In the genomic region with DNA sequence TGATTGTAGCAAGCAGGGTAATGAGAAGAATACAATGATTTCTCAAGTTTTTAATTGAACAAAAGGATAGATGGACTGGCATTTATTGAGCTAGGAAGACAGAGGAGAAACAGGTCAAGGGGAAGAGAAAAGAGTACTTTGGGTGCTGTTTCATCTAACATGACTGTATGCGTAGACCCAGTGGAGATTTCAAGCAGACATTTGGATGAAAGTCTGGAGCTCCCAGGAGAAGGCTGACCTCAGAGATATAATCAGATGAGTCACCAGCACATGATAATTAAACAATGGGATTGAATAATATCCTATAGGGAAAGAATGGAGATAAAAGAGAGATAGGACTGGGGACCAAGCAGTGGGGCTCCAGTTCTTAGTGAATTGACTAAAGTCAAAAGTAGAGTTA, we compare ENCODE assay signal across 24 cellular contexts.
A peak's percentile ranks its signal among the peaks of the same experiment; 100 is the strongest.
DNase-seq lines count a peak whose midpoint lies in the region; FAIRE-seq and TF ChIP-seq lines count a peak whose summit lies in the region.
"Had no signal": no experiment of that assay in that cellular context is flagged by ENCODE, and none has a peak within 500 bp of the region (broad histone marks: within the 10 kb centered on the region; RNA-seq: fewer than 3 reads in every experiment).

No MANE protein-coding gene starts in this region.

- H3K36me3 ChIP-seq in BLaER1 (peaks cover 15% of the 10 kb centered on the region), astrocyte (ENCODE audit: insufficient read depth, low read length) (no peaks in the 10 kb centered on the region), adrenal gland (replicated peaks in 1 of 2) (no peaks in the 10 kb centered on the region), ascending aorta (no peaks in the 10 kb centered on the region)
- H3K36me3 ChIP-seq: sigmoid colon had no signal

- intact Hi-C loops in adrenal gland (cut with DNase I) (no loop called here), posterior cingulate gyrus (cut with DNase I) (no loop called here), ascending aorta (cut with DNase I) (no loop called here), Calu3 (cut with micrococcal nuclease; ENCODE audit: unreplicated experiment) (no loop called here)

- CTCF ChIA-PET in Calu3 (lab: Charles Lee), result interaction anchor here (0.7 kb wide), 1 partner anchor 35 kb away, joined by 3 read pairs; no protein-coding TSS in a partner anchor

- H3K27ac ChIP-seq in BLaER1, result peak overlapping the region; percentile 99
- peak overlapping the region; percentile 53 for H3K27ac ChIP-seq in astrocyte (ENCODE audit: low read depth, low read length)
- H3K27ac ChIP-seq in adrenal gland, result no peak overlapping the region
- no peak overlapping the region for H3K27ac ChIP-seq in ascending aorta
- H3K27ac ChIP-seq: body of pancreas, coronary artery, sigmoid colon had no signal

- H3K4me3 ChIP-seq in BLaER1 (no peak overlapping the region), HFF-Myc (replicated peaks; ENCODE audit: low read depth, low read length) (no peak overlapping the region), astrocyte (ENCODE audit: insufficient read depth, low read depth, low read length) (no peak overlapping the region), foreskin fibroblast (ENCODE audit: low read depth in 1 of 2, low read length in 2 of 2) (peak overlapping the region in 1 of 2 donors; percentile 4), adrenal gland (no peak overlapping the region), ascending aorta (no peak overlapping the region)
- H3K4me3 ChIP-seq: body of pancreas, coronary artery, sigmoid colon had no signal

- no peaks in the 10 kb centered on the region for H3K36me3 Mint-ChIP-seq in astrocyte (ENCODE audit: low read depth, unreplicated experiment)
- no peaks in the 10 kb centered on the region for H3K36me3 Mint-ChIP-seq in Calu3 (ENCODE audit: insufficient read depth, unreplicated experiment)
- H3K36me3 Mint-ChIP-seq: activated naive CD4-positive, alpha-beta T cell treated with anti-CD3 and anti-CD28 coated beads, Interleukin-2, amount 50 U/mL, for 24 hours; CD4-positive, CD25-positive, alpha-beta regulatory T cell; mesothelial cell of epicardium; natural killer cell; stimulated activated effector memory CD8-positive, alpha-beta T cell treated with anti-CD3 and anti-CD28 coated beads, Interleukin-12 subunit alpha, Interleukin-12 subunit beta, amount 100 ng/mL, for 72 hours had no signal

- peak overlapping the region; percentile 45 for H2AFZ ChIP-seq in astrocyte (ENCODE audit: low read depth, low read length)

- TF ChIP-seq POLR2A in adrenal gland (IDR thresholded peaks at IDR 0.05), result no peak

- H3K27me3 Mint-ChIP-seq in astrocyte (ENCODE audit: low read depth, unreplicated experiment) (peaks cover 10% of the 10 kb centered on the region), Calu3 (ENCODE audit: unreplicated experiment) (peaks cover 20% of the 10 kb centered on the region)

- H3K9me3 ChIP-seq in BLaER1 (peaks cover 43% of the 10 kb centered on the region), astrocyte (ENCODE audit: insufficient read depth, low read depth, low read length) (peaks cover 3% of the 10 kb centered on the region), adrenal gland (replicated peaks in 1 of 3) (no peaks in the 10 kb centered on the region), ascending aorta (no peaks in the 10 kb centered on the region)
- H3K9me3 ChIP-seq: body of pancreas, sigmoid colon had no signal

- H3K4me3 Mint-ChIP-seq in astrocyte (ENCODE audit: unreplicated experiment) (no peak overlapping the region), Calu3 (ENCODE audit: low read depth, unreplicated experiment) (no peak overlapping the region)
- H3K4me3 Mint-ChIP-seq: activated naive CD4-positive, alpha-beta T cell treated with anti-CD3 and anti-CD28 coated beads, Interleukin-2, amount 50 U/mL, for 24 hours; activated T-helper 1 cell treated with anti-CD3 and anti-CD28 coated beads, Interleukin-12 subunit alpha, Interleukin-12 subunit beta, Interleukin-2, Interleukin-4 antibody, amounts not matched to agents 30 ng/mL and 10 ng/mL and 1 ng/mL, durations not matched to agents 14 hours and 24 hours and 36 hours; CD4-positive, CD25-positive, alpha-beta regulatory T cell; mesothelial cell of epicardium; natural killer cell; stimulated activated effector memory CD8-positive, alpha-beta T cell treated with anti-CD3 and anti-CD28 coated beads, Interleukin-12 subunit alpha, Interleukin-12 subunit beta, amount 100 ng/mL, for 72 hours had no signal

- H3K4me2 ChIP-seq in BLaER1 (peak overlapping the region; percentile 52), astrocyte (ENCODE audit: low read length) (peak overlapping the region; percentile 72)

- peak; percentile 68 for FAIRE-seq in astrocyte (lab: Jason Lieb, UNC)
- FAIRE-seq: endometrium had no signal

- H3K4me1 ChIP-seq in BLaER1, result peaks cover 92% of the 10 kb centered on the region
- H3K4me1 ChIP-seq in astrocyte (ENCODE audit: insufficient read depth, low read length), result peaks cover 14% of the 10 kb centered on the region
- H3K4me1 ChIP-seq in adrenal gland (replicated peaks in 1 of 2), result no peaks in the 10 kb centered on the region
- no peaks in the 10 kb centered on the region for H3K4me1 ChIP-seq in ascending aorta
- H3K4me1 ChIP-seq: body of pancreas had no signal

- H4K20me1 ChIP-seq in BLaER1 (no peaks in the 10 kb centered on the region), astrocyte (ENCODE audit: insufficient read depth, low read length) (no peaks in the 10 kb centered on the region)

- H3K27ac Mint-ChIP-seq in astrocyte (ENCODE audit: unreplicated experiment) (no peak overlapping the region), Calu3 (ENCODE audit: unreplicated experiment) (no peak overlapping the region)
- H3K27ac Mint-ChIP-seq: activated naive CD4-positive, alpha-beta T cell treated with anti-CD3 and anti-CD28 coated beads, Interleukin-2, amount 50 U/mL, for 24 hours; activated T-helper 1 cell treated with anti-CD3 and anti-CD28 coated beads, Interleukin-12 subunit alpha, Interleukin-12 subunit beta, Interleukin-2, Interleukin-4 antibody, amounts not matched to agents 30 ng/mL and 10 ng/mL and 1 ng/mL, durations not matched to agents 14 hours and 24 hours and 36 hours; CD4-positive, CD25-positive, alpha-beta regulatory T cell; mesothelial cell of epicardium; natural killer cell; stimulated activated effector memory CD8-positive, alpha-beta T cell treated with anti-CD3 and anti-CD28 coated beads, Interleukin-12 subunit alpha, Interleukin-12 subunit beta, amount 100 ng/mL, for 72 hours had no signal

- TF ChIP-seq CTCF in HFF-Myc (IDR thresholded peaks at IDR 0.05; ENCODE audit: low read depth, low read length, missing control alignments), result no peak
- TF ChIP-seq CTCF in astrocyte (IDR thresholded peaks at IDR 0.05; ENCODE audit: insufficient read depth, low read depth, low read length), result no peak
- no peak for TF ChIP-seq CTCF in foreskin fibroblast (IDR thresholded peaks at IDR 0.05; ENCODE audit: low read depth, low read length)
- no peak for TF ChIP-seq CTCF in adrenal gland (IDR thresholded peaks at IDR 0.05)
- no peak for TF ChIP-seq CTCF in ascending aorta (IDR thresholded peaks at IDR 0.05)
- TF ChIP-seq CTCF in Calu3 (IDR thresholded peaks at IDR 0.05; ENCODE audit: unreplicated experiment), result no peak

- no TSS peak for BruUV-seq in Calu3 (replicated peaks; lab: Mats Ljungman, UMichigan)

- 80 to 90% (median 84%) methylated on average over 1 of the region's 1 CpG for WGBS in adrenal gland, 4 donors

- H3K9me3 Mint-ChIP-seq in astrocyte (ENCODE audit: unreplicated experiment), result no peaks in the 10 kb centered on the region
- H3K9me3 Mint-ChIP-seq in Calu3 (ENCODE audit: low read depth, unreplicated experiment), result peaks cover 2% of the 10 kb centered on the region
- H3K9me3 Mint-ChIP-seq: activated naive CD4-positive, alpha-beta T cell treated with anti-CD3 and anti-CD28 coated beads, Interleukin-2, amount 50 U/mL, for 24 hours; activated T-helper 1 cell treated with anti-CD3 and anti-CD28 coated beads, Interleukin-12 subunit alpha, Interleukin-12 subunit beta, Interleukin-2, Interleukin-4 antibody, amounts not matched to agents 30 ng/mL and 10 ng/mL and 1 ng/mL, durations not matched to agents 14 hours and 24 hours and 36 hours; natural killer cell had no signal

- H3K9ac ChIP-seq in BLaER1 (peak overlapping the region; percentile 34; the same call in 1 of the 2 replicates), astrocyte (ENCODE audit: low read length) (peak overlapping the region; percentile 60)

- H3K4me1 Mint-ChIP-seq in astrocyte (ENCODE audit: low read depth, unreplicated experiment) (peaks cover 11% of the 10 kb centered on the region), Calu3 (ENCODE audit: low read depth, unreplicated experiment) (no peaks in the 10 kb centered on the region)

- no peaks in the 10 kb centered on the region for H3K27me3 ChIP-seq in BLaER1
- H3K27me3 ChIP-seq in astrocyte (ENCODE audit: insufficient read depth, low read length), result no peaks in the 10 kb centered on the region
- no peaks in the 10 kb centered on the region for H3K27me3 ChIP-seq in adrenal gland
- H3K27me3 ChIP-seq in ascending aorta, result no peaks in the 10 kb centered on the region
- H3K27me3 ChIP-seq: body of pancreas, sigmoid colon had no signal

- no peaks in the 10 kb centered on the region for H3K79me2 ChIP-seq in astrocyte (ENCODE audit: insufficient read depth, low read length)

- peak; percentile 43 for DNase-seq in HFF-Myc (ENCODE audit: extremely low read depth, low read depth)
- peak; percentile 41 for DNase-seq in astrocyte (ENCODE audit: low read depth)
- DNase-seq in foreskin fibroblast, result peak; percentile 20 to 54
- no peak for DNase-seq in adrenal gland
- DNase-seq in posterior cingulate gyrus, result no peak
- DNase-seq in ascending aorta (ENCODE audit: low spot score in 2 of 2), result no peak
- DNase-seq in Calu3, result no peak
- DNase-seq: activated CD4-positive, alpha-beta T cell treated with anti-CD3 and anti-CD28 coated beads for 4 hours; body of pancreas; CD4-positive, CD25-positive, alpha-beta regulatory T cell; H7; left cardiac atrium; natural killer cell; NCI-H1105 treated with DMSO at 0.1 percent for 48 hours; NCI-H524 treated with DMSO at 0.1 percent for 48 hours; SHP77; sigmoid colon had no signal

Comparison
In these comparisons a context has a peak if more than half of its experiments do, and no peak if none do; other contexts are left out.
1. H3K27ac ChIP-seq: peak in BLaER1 (single experiment) and astrocyte (single experiment); none in adrenal gland (0 of 5) and ascending aorta (0 of 2).
2. DNase-seq: peak in HFF-Myc (single experiment), astrocyte (single experiment) and foreskin fibroblast (2 of 2); none in adrenal gland (0 of 7), posterior cingulate gyrus (0 of 10), ascending aorta (0 of 2) and Calu3 (single experiment).